Comparison of ENCODE assay signal across 22 cellular contexts in the genomic region with DNA sequence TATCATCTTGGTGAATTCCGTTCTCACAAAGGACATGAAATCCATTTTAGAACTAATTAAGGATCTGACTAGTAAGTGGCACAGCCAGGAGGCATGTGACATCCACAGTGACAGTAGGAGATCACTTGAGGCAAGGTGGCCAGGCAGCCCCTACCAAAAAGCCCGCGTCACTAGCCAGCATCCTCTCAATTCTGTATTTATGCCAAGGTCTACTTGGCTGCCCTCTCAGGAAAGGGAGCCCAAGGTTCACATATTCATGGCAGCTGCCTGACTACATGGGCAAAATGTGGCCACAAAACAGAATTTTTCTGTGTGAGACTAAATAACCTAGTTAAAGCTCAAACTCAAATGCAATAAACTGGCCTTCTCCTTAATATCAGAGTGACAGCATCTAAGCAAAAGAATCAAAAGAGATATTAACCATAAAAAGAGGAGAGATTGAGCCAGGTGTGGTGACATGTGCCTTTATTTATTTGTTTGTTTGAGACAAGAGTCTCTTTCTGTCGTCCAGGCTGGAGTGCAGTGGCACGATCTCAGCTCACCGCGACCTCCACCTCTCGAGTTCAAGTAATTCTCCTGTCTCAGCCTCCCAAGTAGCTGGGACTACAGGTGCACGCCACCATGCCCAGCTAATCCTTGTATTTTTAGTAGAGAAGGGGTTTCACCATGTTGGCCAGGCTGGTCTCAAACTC.
"Had no signal": no experiment of that assay in that cellular context is flagged by ENCODE, and none has a peak within 500 bp of the region (broad histone marks: within the 10 kb centered on the region; RNA-seq: fewer than 3 reads in every experiment).

No MANE protein-coding gene starts in this region.

- H3K4me3 ChIP-seq: gastroesophageal sphincter, left ventricle myocardium inferior had no signal

- H3K27me3 Mint-ChIP-seq: activated CD8-positive, alpha-beta memory T cell treated with anti-CD3 and anti-CD28 coated beads, Interleukin-2, amount 10 ng/mL, durations not matched to agents 7 days and 5 days; brain; dendritic cell treated with granulocyte-macrophage colony-stimulating factor and Interleukin-4, amounts not matched to agents 40 ng/mL and 50 ng/mL, for 4 days had no signal

- DNase-seq: activated CD4-positive, alpha-beta T cell treated with anti-CD3 and anti-CD28 coated beads, Interleukin-2, amount 50 U/mL, for 4 hours; activated CD4-positive, CD25-positive, alpha-beta regulatory T cell; activated CD8-positive, alpha-beta memory T cell treated with anti-CD3 and anti-CD28 coated beads, Interleukin-2, amount 10 ng/mL, durations not matched to agents 7 days and 5 days; activated naive CD4-positive, alpha-beta T cell treated with anti-CD3 and anti-CD28 coated beads for 36 hours; activated T-cell treated with anti-CD3 and anti-CD28 coated beads, Interleukin-2, amount 50 U/mL, for 4 hours; amniotic stem cell; effector memory CD8-positive, alpha-beta T cell; islet precursor cell; left ventricle myocardium inferior; posterior cingulate gyrus; right cardiac atrium; stimulated activated CD4-positive, alpha-beta T cell treated with anti-CD3 and anti-CD28 coated beads, Interleukin-1b, Interleukin-23, amount 100 ng/mL, for 48 hours; stimulated activated naive CD4-positive, alpha-beta T cell; substantia nigra; trophoblast cell had no signal

- H3K27me3 ChIP-seq: gastroesophageal sphincter, neutrophil had no signal

- H3K27ac Mint-ChIP-seq: activated CD8-positive, alpha-beta memory T cell treated with anti-CD3 and anti-CD28 coated beads, Interleukin-2, amount 10 ng/mL, durations not matched to agents 7 days and 5 days; activated naive CD4-positive, alpha-beta T cell treated with anti-CD3 and anti-CD28 coated beads for 36 hours; brain; dendritic cell treated with granulocyte-macrophage colony-stimulating factor and Interleukin-4, amounts not matched to agents 40 ng/mL and 50 ng/mL, for 4 days; effector memory CD8-positive, alpha-beta T cell; mesothelial cell of epicardium had no signal

- H3K9me3 Mint-ChIP-seq: activated naive CD4-positive, alpha-beta T cell treated with anti-CD3 and anti-CD28 coated beads for 36 hours; activated T-cell treated with anti-CD3 and anti-CD28 coated beads, Interleukin-2, amount 50 U/mL, for 4 hours; dendritic cell treated with granulocyte-macrophage colony-stimulating factor and Interleukin-4, amounts not matched to agents 40 ng/mL and 50 ng/mL, for 4 days had no signal

- H3K9me3 ChIP-seq: gastroesophageal sphincter, left ventricle myocardium inferior, neutrophil had no signal

- H3K36me3 ChIP-seq: gastroesophageal sphincter, left ventricle myocardium inferior, neutrophil had no signal

- H3K27ac ChIP-seq: epithelial cell of prostate, gastroesophageal sphincter, left ventricle myocardium inferior, neutrophil had no signal

- H3K36me3 Mint-ChIP-seq: brain, mesothelial cell of epicardium had no signal

- H3K4me3 Mint-ChIP-seq: activated CD8-positive, alpha-beta memory T cell treated with anti-CD3 and anti-CD28 coated beads, Interleukin-2, amount 10 ng/mL, durations not matched to agents 7 days and 5 days; activated naive CD4-positive, alpha-beta T cell treated with anti-CD3 and anti-CD28 coated beads for 36 hours; activated T-cell treated with anti-CD3 and anti-CD28 coated beads, Interleukin-2, amount 50 U/mL, for 4 hours; brain; dendritic cell treated with granulocyte-macrophage colony-stimulating factor and Interleukin-4, amounts not matched to agents 40 ng/mL and 50 ng/mL, for 4 days; effector memory CD8-positive, alpha-beta T cell; mesothelial cell of epicardium had no signal

- ATAC-seq: activated CD8-positive, alpha-beta memory T cell treated with anti-CD3 and anti-CD28 coated beads, Interleukin-2, amount 10 ng/mL, durations not matched to agents 7 days and 5 days; activated T-cell treated with anti-CD3 and anti-CD28 coated beads, Interleukin-2, amount 50 U/mL, for 4 hours; effector memory CD8-positive, alpha-beta T cell; gastroesophageal sphincter; right cardiac atrium; SK-N-SH treated with all-trans-retinoic acid at 6 μM for 48 hours had no signal

- H3K4me1 ChIP-seq: gastroesophageal sphincter, left ventricle myocardium inferior had no signal
